Comparison of ENCODE assay signal across 8 cellular contexts in genomic region chr4:8176547-8177399, GRCh38. TPM values are rescaled to one million over a fixed set of nuclear protein-coding genes. Genes with fewer than 3 reads are reported as not detected.
DNase-seq lines count a peak whose midpoint lies in the region; ATAC-seq and TF ChIP-seq lines count a peak whose summit lies in the region.

No MANE protein-coding gene starts in this region.

- no peak overlapping the region for H3K27ac Mint-ChIP-seq in activated CD4-positive, alpha-beta T cell treated with anti-CD3 and anti-CD28 coated beads, Interleukin-2, amount 10 ng/mL, durations not matched to agents 24 days and 14 days

- peak; percentile 39 to 44 for DNase-seq in AML-193 (lab: John Stamatoyannopoulos, UW)
- peak; percentile 60 for DNase-seq in NCI-H1694 (lab: John Stamatoyannopoulos, UW)
- peak; percentile 81 for DNase-seq in activated CD4-positive, alpha-beta T cell treated with anti-CD3 and anti-CD28 coated beads, Interleukin-2, amount 10 ng/mL, durations not matched to agents 24 days and 14 days
- peak; percentile 52 for DNase-seq in fibroblast of gingiva (ENCODE audit: low read depth)
- DNase-seq in omental fat pad (ENCODE audit: low spot score): no peak
- no peak for DNase-seq in GOT3 (lab: John Stamatoyannopoulos, UW)

- intact Hi-C loops in activated CD4-positive, alpha-beta T cell treated with anti-CD3 and anti-CD28 coated beads, Interleukin-2, amount 10 ng/mL, durations not matched to agents 24 days and 14 days (cut with micrococcal nuclease): loop anchor here (1.0 to 2.0 kb wide), 3 partner anchors 24 to 228 kb away; no protein-coding TSS in a partner anchor

- no peaks in the 10 kb centered on the region for H3K27me3 Mint-ChIP-seq in activated CD4-positive, alpha-beta T cell treated with anti-CD3 and anti-CD28 coated beads, Interleukin-2, amount 10 ng/mL, durations not matched to agents 24 days and 14 days

- H3K36me3 Mint-ChIP-seq in activated CD4-positive, alpha-beta T cell treated with anti-CD3 and anti-CD28 coated beads, Interleukin-2, amount 10 ng/mL, durations not matched to agents 24 days and 14 days (ENCODE audit: low read depth): no peaks in the 10 kb centered on the region

- no peaks in the 10 kb centered on the region for H3K4me1 Mint-ChIP-seq in activated CD4-positive, alpha-beta T cell treated with anti-CD3 and anti-CD28 coated beads, Interleukin-2, amount 10 ng/mL, durations not matched to agents 24 days and 14 days

- no peaks in the 10 kb centered on the region for H3K9me3 Mint-ChIP-seq in activated CD4-positive, alpha-beta T cell treated with anti-CD3 and anti-CD28 coated beads, Interleukin-2, amount 10 ng/mL, durations not matched to agents 24 days and 14 days

- H3K4me3 Mint-ChIP-seq in activated CD4-positive, alpha-beta T cell treated with anti-CD3 and anti-CD28 coated beads, Interleukin-2, amount 10 ng/mL, durations not matched to agents 24 days and 14 days: no peak overlapping the region

- ATAC-seq in HG02759 (IDR thresholded peaks at IDR 0.05; ENCODE audit: unreplicated experiment): peak; percentile 74
- peak; percentile 71 for ATAC-seq in omental fat pad (ENCODE audit: low FRiP score)

- TF ChIP-seq CTCF in GM12875 (IDR thresholded peaks at IDR 0.05; ENCODE audit: borderline replicate concordance, insufficient read depth, low read depth, low read length): peak; percentile 90
- TF ChIP-seq CTCF in omental fat pad (IDR thresholded peaks at IDR 0.05): peak in 1 of 3 donors; percentile 38

- no peak overlapping the region for H3K4me3 ChIP-seq in GM12875 (ENCODE audit: low read depth, low read length)

RNA-seq across cellular contexts. Expression of gene ABLIM2, which starts 18.2 kb away (rescaled TPM):
- 0.28 and 0.63 TPM in 2 replicates for total RNA-seq in activated CD4-positive, alpha-beta T cell treated with anti-CD3 and anti-CD28 coated beads, Interleukin-2, amount 10 ng/mL, durations not matched to agents 24 days and 14 days
- 10 to 100 TPM; 10.1 to 34.2 (median 13.7) TPM for total RNA-seq in omental fat pad

RNA-seq across cellular contexts. Expression of gene SH3TC1, which starts 22.3 kb away (rescaled TPM):
- total RNA-seq in activated CD4-positive, alpha-beta T cell treated with anti-CD3 and anti-CD28 coated beads, Interleukin-2, amount 10 ng/mL, durations not matched to agents 24 days and 14 days: 16.0 and 20.9 TPM in 2 replicates
- 10 to 100 TPM; 23.0 to 70.3 (median 29.1) TPM for total RNA-seq in omental fat pad

Comparison
In these comparisons a context has a peak if more than half of its experiments do, and no peak if none do; other contexts are left out.
1. DNase-seq: peak in AML-193 (2 of 2), NCI-H1694 (single experiment), activated CD4-positive, alpha-beta T cell treated with anti-CD3 and anti-CD28 coated beads, Interleukin-2, amount 10 ng/mL, durations not matched to agents 24 days and 14 days (single experiment) and fibroblast of gingiva (single experiment); none in omental fat pad (single experiment) and GOT3 (single experiment).